In genomic region chr19:44738603-44739585, GRCh38 we compare ENCODE assay signal across 15 cellular contexts. TPM values are rescaled to one million over a fixed set of nuclear protein-coding genes. Genes with fewer than 3 reads are reported as not detected.
A peak's percentile ranks its signal among the peaks of the same experiment; 100 is the strongest.
DNase-seq lines count a peak whose midpoint lies in the region; ATAC-seq, FAIRE-seq and TF ChIP-seq lines count a peak whose summit lies in the region.
"Had no signal": no experiment of that assay in that cellular context is flagged by ENCODE, and none has a peak within 500 bp of the region (broad histone marks: within the 10 kb centered on the region; RNA-seq: fewer than 3 reads in every experiment).

No MANE protein-coding gene starts in this region.

- TF ChIP-seq RAD21 in IMR-90 (IDR thresholded peaks at IDR 0.05; ENCODE audit: low read length): no peak
- TF ChIP-seq RAD21 in H1 (IDR thresholded peaks at IDR 0.05 in 1 of 2, conservative IDR thresholded peaks at IDR 0.05 in 1 of 2; ENCODE audit: low read depth in 2 of 2, low read length in 2 of 2): no peak

- H3K79me2 ChIP-seq in H1 (ENCODE audit: control insufficient read depth in 1 of 2, insufficient read depth in 2 of 2, low read length in 2 of 2) (no peaks in the 10 kb centered on the region), osteoblast (ENCODE audit: insufficient read depth, low read length) (no peaks in the 10 kb centered on the region)

- no peak overlapping the region for H3K4me2 ChIP-seq in IMR-90 (ENCODE audit: low read depth, low read length)
- H3K4me2 ChIP-seq in H1 (ENCODE audit: insufficient read depth in 1 of 2, low read depth in 2 of 2, low read length in 2 of 2): no peak overlapping the region
- H3K4me2 ChIP-seq in osteoblast (ENCODE audit: insufficient read depth, low read length): peak overlapping the region; percentile 66
- H3K4me2 ChIP-seq: BLaER1 had no signal

- no peak overlapping the region for H3K27ac Mint-ChIP-seq in activated CD8-positive, alpha-beta T cell treated with anti-CD3 and anti-CD28 coated beads for 36 hours
- H3K27ac Mint-ChIP-seq: activated T-helper 2 cell treated with anti-CD3 and anti-CD28 coated beads, Interferon-gamma antibody, Interleukin-2, Interleukin-4, amounts not matched to agents 10 μg/mL and 5 μg/mL and 100 μg/mL, durations not matched to agents 14 hours and 24 hours and 36 hours; HFFc6 had no signal

- H4K20me1 ChIP-seq in IMR-90 (ENCODE audit: insufficient read depth, low read length) (no peaks in the 10 kb centered on the region), H1 (replicated peaks in 1 of 2; ENCODE audit: control insufficient read depth in 1 of 2, insufficient read depth in 2 of 2, low read length in 2 of 2) (no peaks in the 10 kb centered on the region), osteoblast (ENCODE audit: insufficient read depth, low read length) (no peaks in the 10 kb centered on the region)
- H4K20me1 ChIP-seq: BLaER1 had no signal

- H3K4me1 ChIP-seq in IMR-90 (ENCODE audit: control insufficient read depth, insufficient read depth, low read length) (peaks cover 29% of the 10 kb centered on the region), H1 (replicated peaks in 1 of 4; ENCODE audit: control insufficient read depth in 3 of 4, insufficient read depth in 4 of 4, low read length in 3 of 4) (peaks cover 0 to 4% (median 2%) of the 10 kb centered on the region in 4 experiments; a peak in 4 of 7 replicates), osteoblast (ENCODE audit: insufficient read depth, low read length) (peaks cover 56% of the 10 kb centered on the region)

- no peak overlapping the region for H3K4me3 Mint-ChIP-seq in activated CD8-positive, alpha-beta T cell treated with anti-CD3 and anti-CD28 coated beads for 36 hours
- H3K4me3 Mint-ChIP-seq: HFFc6, naive B cell had no signal

- no peak overlapping the region for H3K23ac ChIP-seq in IMR-90 (ENCODE audit: low read depth, low read length)
- no peak overlapping the region for H3K23ac ChIP-seq in H1 (ENCODE audit: insufficient read length)

- H4K91ac ChIP-seq in IMR-90 (ENCODE audit: insufficient read depth, low read depth, low read length): peak overlapping the region; percentile 62
- H4K91ac ChIP-seq in H1 (replicated peaks; ENCODE audit: insufficient read length, low read length): no peak overlapping the region

- H3K9me3 Mint-ChIP-seq in activated CD8-positive, alpha-beta T cell treated with anti-CD3 and anti-CD28 coated beads for 36 hours: no peaks in the 10 kb centered on the region
- H3K9me3 Mint-ChIP-seq: activated T-helper 2 cell treated with anti-CD3 and anti-CD28 coated beads, Interferon-gamma antibody, Interleukin-2, Interleukin-4, amounts not matched to agents 10 μg/mL and 5 μg/mL and 100 μg/mL, durations not matched to agents 14 hours and 24 hours and 36 hours; HFFc6; naive B cell had no signal

- H3K14ac ChIP-seq in IMR-90 (replicated peaks; ENCODE audit: low read depth, low read length) (peak overlapping the region; percentile 75; the same call in 1 of the 2 replicates), H1 (ENCODE audit: insufficient read length) (no peak overlapping the region)

- H2AFZ ChIP-seq in IMR-90 (replicated peaks; ENCODE audit: low read length, poor library complexity): peak overlapping the region; percentile 15
- H2AFZ ChIP-seq in H1 (ENCODE audit: low read length): no peak overlapping the region
- no peak overlapping the region for H2AFZ ChIP-seq in osteoblast (ENCODE audit: low read length)

- H3K4ac ChIP-seq in IMR-90 (ENCODE audit: low read depth, low read length) (peak overlapping the region; percentile 77), H1 (replicated peaks; ENCODE audit: insufficient read length, low read depth, low read length) (no peak overlapping the region)

- H3K79me1 ChIP-seq in IMR-90 (ENCODE audit: low read depth in 1 of 2, low read length in 2 of 2) (peaks cover 0 to 8% of the 10 kb centered on the region in 2 experiments; a peak in 2 of 4 replicates), H1 (ENCODE audit: low read depth, low read length) (no peaks in the 10 kb centered on the region)

- peak; percentile 97 for DNase-seq in Caki2 (ENCODE audit: low read depth)
- no peak for DNase-seq in IMR-90
- no peak for DNase-seq in H1 (ENCODE audit: low read depth in 1 of 2, low spot score in 2 of 2)
- DNase-seq in osteoblast (ENCODE audit: insufficient read length, low spot score, missing footprints): no peak
- DNase-seq in activated CD8-positive, alpha-beta T cell treated with anti-CD3 and anti-CD28 coated beads for 36 hours: no peak
- DNase-seq in NCI-H2107 treated with DMSO at 0.1 percent for 48 hours (lab: John Stamatoyannopoulos, UW; ENCODE audit: unreplicated experiment): no peak
- no peak for DNase-seq in activated CD4-positive, alpha-beta T cell treated with anti-CD3 and anti-CD28 coated beads for 48 hours
- DNase-seq: HFFc6, naive B cell, NCI-H510A had no signal

- intact Hi-C loops in IMR-90 (cut with micrococcal nuclease): no loop called here
- intact Hi-C loops in activated CD8-positive, alpha-beta T cell treated with anti-CD3 and anti-CD28 coated beads for 36 hours (cut with micrococcal nuclease): no loop called here

- no peak for TF ChIP-seq CTCF in IMR-90 (conservative IDR thresholded peaks at IDR 0.05; ENCODE audit: low read depth, low read length)
- TF ChIP-seq CTCF in H1 (IDR thresholded peaks at IDR 0.05; ENCODE audit: control extremely low read depth in 1 of 3, insufficient read depth in 1 of 3, low read depth in 1 of 3, low read length in 3 of 3): no peak
- no peak for TF ChIP-seq CTCF in osteoblast (IDR thresholded peaks at IDR 0.05; ENCODE audit: extremely low read depth, low read depth, low read length)
- no peak for TF ChIP-seq CTCF in activated CD8-positive, alpha-beta T cell treated with anti-CD3 and anti-CD28 coated beads for 36 hours (IDR thresholded peaks at IDR 0.05)

- peak overlapping the region; percentile 15 for H2AK9ac ChIP-seq in IMR-90 (replicated peaks; ENCODE audit: low read depth, low read length, poor library complexity)

- H4K5ac ChIP-seq in IMR-90 (ENCODE audit: low read depth, low read length) (peak overlapping the region; percentile 60), H1 (ENCODE audit: insufficient read length, low read depth, low read length) (no peak overlapping the region)

- no peak for TF ChIP-seq EP300 in H1 (IDR thresholded peaks at IDR 0.05; ENCODE audit: borderline replicate concordance in 1 of 2, low read depth in 2 of 2, low read length in 2 of 2)

- peak overlapping the region; percentile 69 for H2AK5ac ChIP-seq in IMR-90 (ENCODE audit: low read depth, low read length)
- H2AK5ac ChIP-seq in H1 (ENCODE audit: low read depth, low read length): no peak overlapping the region

- H3K4me3 ChIP-seq in IMR-90 (ENCODE audit: insufficient read depth, low read depth, low read length): no peak overlapping the region
- H3K4me3 ChIP-seq in H1 (ENCODE audit: extremely low read depth in 1 of 4, insufficient read depth in 2 of 4, low read depth in 3 of 4, low read length in 4 of 4): no peak overlapping the region
- no peak overlapping the region for H3K4me3 ChIP-seq in osteoblast (ENCODE audit: insufficient read depth, low read length)
- H3K4me3 ChIP-seq: BLaER1 had no signal

- no peaks in the 10 kb centered on the region for H3K27me3 Mint-ChIP-seq in activated CD8-positive, alpha-beta T cell treated with anti-CD3 and anti-CD28 coated beads for 36 hours
- H3K27me3 Mint-ChIP-seq: naive B cell had no signal

- peak overlapping the region; percentile 31; the same call in 1 of the 2 replicates for H2BK12ac ChIP-seq in H1 (ENCODE audit: low read depth, low read length)

- peak overlapping the region; percentile 56 for H2BK20ac ChIP-seq in IMR-90 (ENCODE audit: low read depth, low read length)
- no peak overlapping the region for H2BK20ac ChIP-seq in H1 (ENCODE audit: low read length)

- H3K9ac ChIP-seq in IMR-90 (ENCODE audit: low read depth, low read length) (no peak overlapping the region), H1 (replicated peaks in 1 of 4; ENCODE audit: extremely low read depth in 1 of 4, low read depth in 3 of 4, low read length in 3 of 4) (no peak overlapping the region)
- H3K9ac ChIP-seq: BLaER1 had no signal

- BruUV-seq in IMR-90 (replicated peaks; lab: Mats Ljungman, UMichigan): no TSS peak

- TF ChIP-seq POLR2A in IMR-90 (IDR thresholded peaks at IDR 0.05; ENCODE audit: low read depth, low read length) (no peak), H1 (IDR thresholded peaks at IDR 0.05; ENCODE audit: control extremely low read depth in 1 of 2, low read depth in 2 of 2, low read length in 2 of 2) (no peak)

- dilution Hi-C loops in IMR-90 (cut with HindIII; ENCODE audit: low sequenced_read_pairs, unreplicated experiment): no loop called here

- H2BK15ac ChIP-seq in IMR-90 (ENCODE audit: low read depth, low read length) (peak overlapping the region; percentile 79; the same call in 2 of the 3 replicates), H1 (ENCODE audit: low read length) (no peak overlapping the region)

- H3K18ac ChIP-seq in IMR-90 (ENCODE audit: low read depth, low read length) (peak overlapping the region; percentile 66), H1 (ENCODE audit: extremely low read depth, low read length) (no peak overlapping the region)

- H3K27me3 ChIP-seq in IMR-90 (ENCODE audit: control insufficient read depth, insufficient read depth, low read length) (no peaks in the 10 kb centered on the region), H1 (replicated peaks in 1 of 4; ENCODE audit: control insufficient read depth in 3 of 4, extremely low read depth in 1 of 4, insufficient read depth in 3 of 4, low read length in 3 of 4) (peaks cover 0 to 3% (median 0%) of the 10 kb centered on the region in 4 experiments; a peak in 1 of 7 replicates), osteoblast (ENCODE audit: insufficient read depth, low read length) (no peaks in the 10 kb centered on the region)
- H3K27me3 ChIP-seq: BLaER1 had no signal

- WGBS in IMR-90 (ENCODE audit: extremely low coverage in 2 of 2, insufficient read length in 1 of 2), 2 experiments: 68% methylated on average over 5 of the region's 12 CpGs; no CpG with 5 or more reads in 1 of the 2 experiments
- WGBS in H1 (ENCODE audit: extremely low coverage in 1 of 2, insufficient coverage in 1 of 2, insufficient read length in 1 of 2, insufficient replicate concordance in 2 of 2, low coverage in 1 of 2, low lambda C conversion rate in 2 of 2, missing lambda C conversion rate in 1 of 2), 2 experiments: 83% methylated on average over 12 of the region's 12 CpGs; no CpG with 5 or more reads in 1 of the 2 experiments

- H3K9me3 ChIP-seq in IMR-90 (ENCODE audit: control insufficient read depth, insufficient read depth, low read length): no peaks in the 10 kb centered on the region
- no peaks in the 10 kb centered on the region for H3K9me3 ChIP-seq in H1 (ENCODE audit: insufficient read depth in 2 of 2, low read depth in 1 of 2, low read length in 1 of 2)
- no peaks in the 10 kb centered on the region for H3K9me3 ChIP-seq in osteoblast (ENCODE audit: low read depth, low read length)
- H3K9me3 ChIP-seq: BLaER1 had no signal

- H3K56ac ChIP-seq in IMR-90 (ENCODE audit: extremely low read depth, insufficient read depth, low read length): no peak overlapping the region
- H3K56ac ChIP-seq in H1 (replicated peaks; ENCODE audit: insufficient read length, low read depth, low read length): no peak overlapping the region

- in situ Hi-C loops in Caki2 (cut with HindIII; ENCODE audit: low pct_unique_long_range_greater_than_20kb, low sequenced_read_pairs) (no loop called here), IMR-90 (cut with MboI; ENCODE audit: low sequenced_read_pairs) (no loop called here)

- H4K8ac ChIP-seq in IMR-90 (ENCODE audit: low read depth in 2 of 2, low read length in 2 of 2) (peak overlapping the region; percentile 26 to 60; a peak in 3 of 4 replicates), H1 (ENCODE audit: extremely low read depth, insufficient read depth, low read length) (no peak overlapping the region)

- peaks cover 8% of the 10 kb centered on the region for H3K9me1 ChIP-seq in IMR-90 (ENCODE audit: insufficient read depth, low read length)

- CTCF ChIA-PET in IMR-90 (lab: Yijun Ruan, JAX) (interaction anchor here (0.6 to 1.0 kb wide), 2 partner anchors 22 to 46 kb away, joined by 3 read pairs; no protein-coding TSS in a partner anchor), H1 (lab: Charles Lee; ENCODE audit: partially characterized antibody) (interaction anchor here (0.8 to 9.4 kb wide), 14 partner anchors 8 to 187 kb away, joined by 3 to 91 read pairs (median 4); no protein-coding TSS in a partner anchor)
- CTCF ChIA-PET in activated CD8-positive, alpha-beta T cell treated with anti-CD3 and anti-CD28 coated beads for 36 hours (lab: Charles Lee): interaction anchor here (0.8 to 6.5 kb wide), 4 partner anchors 10 to 49 kb away, joined by 3 to 43 read pairs (median 12); no protein-coding TSS in a partner anchor

- H2BK5ac ChIP-seq in IMR-90 (ENCODE audit: low read depth, low read length, poor library complexity, severe bottlenecking) (no peak overlapping the region), H1 (ENCODE audit: low read depth, low read length) (no peak overlapping the region)

- FAIRE-seq in H1 (lab: Jason Lieb, UNC): no peak
- FAIRE-seq: GM19239 had no signal

- H3K27ac ChIP-seq in IMR-90 (ENCODE audit: insufficient read depth, low read length) (no peak overlapping the region), H1 (ENCODE audit: low read depth, low read length) (no peak overlapping the region), osteoblast (ENCODE audit: low read depth, low read length) (peak overlapping the region; percentile 100)
- H3K27ac ChIP-seq: BLaER1 had no signal

- H3K23me2 ChIP-seq in H1 (ENCODE audit: low read depth, low read length): no peaks in the 10 kb centered on the region

- peaks cover 7% of the 10 kb centered on the region for H3K4me1 Mint-ChIP-seq in activated CD8-positive, alpha-beta T cell treated with anti-CD3 and anti-CD28 coated beads for 36 hours (ENCODE audit: low read depth)

- H3K36me3 ChIP-seq in IMR-90 (ENCODE audit: control insufficient read depth, insufficient read depth, low read length) (no peaks in the 10 kb centered on the region), H1 (ENCODE audit: control insufficient read depth in 2 of 4, insufficient read depth in 4 of 4, low read length in 3 of 4) (no peaks in the 10 kb centered on the region), osteoblast (ENCODE audit: insufficient read depth, low read length) (no peaks in the 10 kb centered on the region)
- H3K36me3 ChIP-seq: BLaER1 had no signal

- ATAC-seq in IMR-90 (ENCODE audit: low read depth): no peak
- ATAC-seq in activated CD8-positive, alpha-beta T cell treated with anti-CD3 and anti-CD28 coated beads for 36 hours: no peak
- ATAC-seq in HG02885 (IDR thresholded peaks at IDR 0.05; ENCODE audit: poor library complexity, unreplicated experiment): no peak

- no peaks in the 10 kb centered on the region for H3K36me3 Mint-ChIP-seq in activated CD8-positive, alpha-beta T cell treated with anti-CD3 and anti-CD28 coated beads for 36 hours (ENCODE audit: low read depth)
- H3K36me3 Mint-ChIP-seq: naive B cell had no signal

- H2BK120ac ChIP-seq in IMR-90 (ENCODE audit: low read depth, low read length) (peak overlapping the region; percentile 21), H1 (replicated peaks; ENCODE audit: low read depth, low read length) (no peak overlapping the region)

- POLR2A ChIA-PET in IMR-90 (lab: Charles Lee; ENCODE audit: unreplicated experiment): interaction anchor here (0.6 kb wide), 1 partner anchor 14 kb away, joined by 3 read pairs; no protein-coding TSS in a partner anchor
- POLR2A ChIA-PET in H1 (lab: Charles Lee; ENCODE audit: partially characterized antibody): interaction anchor here (0.8 to 1.3 kb wide), 3 partner anchors 11 to 20 kb away, joined by 3 to 4 read pairs (median 3); no protein-coding TSS in a partner anchor
- POLR2A ChIA-PET in activated CD8-positive, alpha-beta T cell treated with anti-CD3 and anti-CD28 coated beads for 36 hours (lab: Charles Lee): interaction anchor here (0.5 to 1.1 kb wide), 2 partner anchors 29 to 76 kb away, joined by 3 read pairs; no protein-coding TSS in a partner anchor

RNA-seq across cellular contexts. Expression of gene BCL3, which starts 9.6 kb away (rescaled TPM):
- 0.95 and 4.2 TPM in 2 replicates for total RNA-seq in Caki2 (2014; rRNA removed; shearing (Covaris generic); ENCODE audit: low replicate concordance)
- 1.6 and 1.9 TPM in 2 replicates for total RNA-seq in IMR-90 (2012; rRNA removed)
- polyA plus RNA-seq in IMR-90 (2012; rRNA removed): 24.1 and 26.0 TPM in 2 replicates
- 26.7 and 52.5 TPM in 2 replicates for polyA plus RNA-seq in IMR-90 (2012; cell fraction: cytosol; rRNA removed)
- polyA plus RNA-seq in IMR-90 (2012; cell fraction: nucleus; rRNA removed; ENCODE audit: low replicate concordance): 76.1 and 110 TPM in 2 replicates
- 1.7 and 2.4 TPM in 2 replicates for total RNA-seq in H1 (2021; fragmentation: NEBNext Ultra II Directional; extraction: Animal tissue kit (Norgen Biotek cat#: 25700))
- 0.88 and 3.0 TPM in 2 replicates for polyA plus RNA-seq in H1 (2011; rRNA removed)
- 1.5 TPM for polyA plus RNA-seq in H1 (2011; cell fraction: cytosol; rRNA removed)
- 2.2 TPM for polyA plus RNA-seq in H1 (2011; cell fraction: nucleus; rRNA removed)
- polyA plus RNA-seq in H1 (2012, experiment 1 of 2): 1.7 to 3.7 TPM (median 2.5 TPM) in 4 replicates
- 2.0 TPM for polyA plus RNA-seq in H1 (2012, experiment 2 of 2)
- 2.5 TPM for polyA plus RNA-seq in H1 (2013, experiment 1 of 2)
- 3.0 TPM for polyA plus RNA-seq in H1 (2013, experiment 2 of 2)
- 0.24 and 0.28 TPM in 2 replicates for polyA minus RNA-seq in H1 (2011; rRNA and poly(A)+ RNA removed)
- polyA minus RNA-seq in H1 (2011; cell fraction: cytosol; rRNA and poly(A)+ RNA removed): 2.6 TPM
- 1.2 TPM for polyA minus RNA-seq in H1 (2011; cell fraction: nucleus; rRNA and poly(A)+ RNA removed)
- 6.5 and 7.2 TPM in 2 replicates for total RNA-seq in osteoblast
- 10 to 100 TPM; 22.8 to 27.7 TPM for total RNA-seq in activated CD8-positive, alpha-beta T cell treated with anti-CD3 and anti-CD28 coated beads for 36 hours

RNA-seq across cellular contexts. Expression of gene CBLC, which starts 38.8 kb away (rescaled TPM):
- total RNA-seq in Caki2 (2014; rRNA removed; shearing (Covaris generic); ENCODE audit: low replicate concordance): not detected in 2 replicates
- not detected in 2 replicates for total RNA-seq in IMR-90 (2012; rRNA removed)
- polyA plus RNA-seq in IMR-90 (2012; rRNA removed): not detected in 2 replicates
- polyA plus RNA-seq in IMR-90 (2012; cell fraction: cytosol; rRNA removed): 0.02 TPM in 1 of 2 replicates, not detected in the other
- polyA plus RNA-seq in IMR-90 (2012; cell fraction: nucleus; rRNA removed; ENCODE audit: low replicate concordance): 0.12 TPM in 1 of 2 replicates, not detected in the other
- total RNA-seq in H1 (2021; fragmentation: NEBNext Ultra II Directional; extraction: Animal tissue kit (Norgen Biotek cat#: 25700)): 17.4 and 19.2 TPM in 2 replicates
- 35.7 and 53.4 TPM in 2 replicates for polyA plus RNA-seq in H1 (2011; rRNA removed)
- polyA plus RNA-seq in H1 (2011; cell fraction: cytosol; rRNA removed): 29.6 TPM
- 73.8 TPM for polyA plus RNA-seq in H1 (2011; cell fraction: nucleus; rRNA removed)
- polyA plus RNA-seq in H1 (2012, experiment 1 of 2): 10.4 to 27.8 TPM (median 20.4 TPM) in 4 replicates
- polyA plus RNA-seq in H1 (2012, experiment 2 of 2): 14.5 TPM
- polyA plus RNA-seq in H1 (2013, experiment 1 of 2): 15.0 TPM
- 13.7 TPM for polyA plus RNA-seq in H1 (2013, experiment 2 of 2)
- 20.2 and 26.7 TPM in 2 replicates for polyA minus RNA-seq in H1 (2011; rRNA and poly(A)+ RNA removed)
- polyA minus RNA-seq in H1 (2011; cell fraction: cytosol; rRNA and poly(A)+ RNA removed): 23.1 TPM
- 37.0 TPM for polyA minus RNA-seq in H1 (2011; cell fraction: nucleus; rRNA and poly(A)+ RNA removed)
- total RNA-seq in osteoblast: not detected in 2 replicates
- total RNA-seq in activated CD8-positive, alpha-beta T cell treated with anti-CD3 and anti-CD28 coated beads for 36 hours: not detected
- total RNA-seq: activated T-helper 2 cell treated with anti-CD3 and anti-CD28 coated beads, Interferon-gamma antibody, Interleukin-2, Interleukin-4, amounts not matched to agents 10 μg/mL and 5 μg/mL and 100 μg/mL, durations not matched to agents 14 hours and 24 hours and 36 hours; HFFc6 had no signal

RNA-seq across cellular contexts. Expression of gene CEACAM16, which starts 39.9 kb away (rescaled TPM):
- total RNA-seq in Caki2 (2014; rRNA removed; shearing (Covaris generic); ENCODE audit: low replicate concordance): not detected in 2 replicates
- total RNA-seq in IMR-90 (2012; rRNA removed) (not detected in 2 replicates), osteoblast (under 0.01 TPM in 1 of 2 replicates, not detected in the other)
- polyA plus RNA-seq in IMR-90 (2012; rRNA removed) (not detected in 2 replicates), H1 (2011; rRNA removed) (not detected in 2 replicates)
- polyA plus RNA-seq in IMR-90 (2012; cell fraction: cytosol; rRNA removed): not detected in 2 replicates
- polyA plus RNA-seq in IMR-90 (2012; cell fraction: nucleus; rRNA removed; ENCODE audit: low replicate concordance): not detected in 2 replicates
- total RNA-seq in H1 (2021; fragmentation: NEBNext Ultra II Directional; extraction: Animal tissue kit (Norgen Biotek cat#: 25700)): not detected in 2 replicates
- not detected for polyA plus RNA-seq in H1 (2011; cell fraction: cytosol; rRNA removed)
- not detected for polyA plus RNA-seq in H1 (2011; cell fraction: nucleus; rRNA removed)
- polyA plus RNA-seq in H1 (2012, experiment 1 of 2): not detected in 4 replicates
- polyA plus RNA-seq in H1 (2012, experiment 2 of 2): not detected
- not detected for polyA plus RNA-seq in H1 (2013, experiment 1 of 2)
- polyA plus RNA-seq in H1 (2013, experiment 2 of 2): not detected
- not detected in 2 replicates for polyA minus RNA-seq in H1 (2011; rRNA and poly(A)+ RNA removed)
- polyA minus RNA-seq in H1 (2011; cell fraction: cytosol; rRNA and poly(A)+ RNA removed): not detected
- polyA minus RNA-seq in H1 (2011; cell fraction: nucleus; rRNA and poly(A)+ RNA removed): not detected
- not detected for total RNA-seq in activated CD8-positive, alpha-beta T cell treated with anti-CD3 and anti-CD28 coated beads for 36 hours
- total RNA-seq: activated T-helper 2 cell treated with anti-CD3 and anti-CD28 coated beads, Interferon-gamma antibody, Interleukin-2, Interleukin-4, amounts not matched to agents 10 μg/mL and 5 μg/mL and 100 μg/mL, durations not matched to agents 14 hours and 24 hours and 36 hours; epithelial cell of proximal tubule; HFFc6 had no signal

Comparison
In these comparisons a context has a peak if more than half of its experiments do, and no peak if none do; other contexts are left out.
1. RNA of gene CBLC, which starts 38.8 kb away (total RNA-seq): 17.4 to 19.2 TPM in H1; not detected in Caki2, not detected in IMR-90, not detected in osteoblast and not detected in activated CD8-positive, alpha-beta T cell treated with anti-CD3 and anti-CD28 coated beads for 36 hours; every median in the first group is over 10 times any median in the second.